Comparison of ENCODE assay signal across 8 cellular contexts in the genomic region with DNA sequence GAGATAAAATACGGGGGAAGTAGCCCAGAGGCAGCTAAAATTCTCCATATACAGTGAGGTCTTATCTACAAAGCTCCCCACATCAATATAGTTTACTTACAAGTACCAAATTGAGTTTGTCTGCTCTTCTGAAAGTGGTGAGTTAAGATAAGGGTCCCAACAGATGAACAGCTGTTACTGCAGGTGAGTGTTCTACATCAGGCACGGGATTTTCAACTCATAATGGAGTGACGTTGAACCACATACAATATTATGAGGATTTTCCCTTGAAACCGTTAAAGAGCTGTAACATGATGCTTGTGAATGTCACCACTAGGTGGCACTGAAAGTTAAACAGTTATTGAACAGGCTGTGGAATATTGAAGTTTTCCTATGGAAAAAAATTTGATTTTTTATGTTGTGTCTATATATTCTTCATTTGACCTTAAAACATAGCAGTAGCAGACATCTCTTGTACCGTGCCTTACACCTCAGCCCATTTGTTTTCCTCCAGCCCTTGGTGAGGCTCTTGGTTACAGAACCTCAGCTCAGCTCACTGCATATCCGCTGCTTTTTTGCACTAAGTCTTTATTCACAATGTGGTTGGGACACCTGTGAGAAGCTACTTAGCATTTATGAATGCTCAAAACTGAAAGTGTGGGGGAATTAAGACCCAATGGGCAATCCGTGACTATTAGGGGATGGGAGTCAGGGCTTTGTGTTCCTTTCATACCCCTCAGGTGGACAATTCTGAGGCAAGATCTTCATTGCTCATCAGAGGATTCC. TPM values are rescaled to one million over a fixed set of nuclear protein-coding genes. Genes with fewer than 3 reads are reported as not detected.
DNase-seq lines count a peak whose midpoint lies in the region; ATAC-seq, FAIRE-seq and TF ChIP-seq lines count a peak whose summit lies in the region.

No MANE protein-coding gene starts in this region.

- H3K9ac ChIP-seq in BLaER1 treated with 17β-estradiol and CSF1 and Interleukin-3, amounts not matched to agents 10 nM and 100 nM: no peak overlapping the region
- no peak overlapping the region for H3K9ac ChIP-seq in IMR-90 (ENCODE audit: low read depth, low read length)

- H3K23ac ChIP-seq in IMR-90 (ENCODE audit: low read depth, low read length): no peak overlapping the region

- DNase-seq in IMR-90 (peak; percentile 76), SHP77 treated with DMSO at 0.1 percent for 48 hours (lab: John Stamatoyannopoulos, UW) (peak; percentile 53)
- peak in 5 of 10 donors; percentile 5 to 50 (median 49) for DNase-seq in naive thymus-derived CD8-positive, alpha-beta T cell
- DNase-seq in stimulated activated CD8-positive, alpha-beta memory T cell treated with anti-CD3 and anti-CD28 coated beads, Interleukin-4, amount 100 ng/mL, for 48 hours: no peak

- TF ChIP-seq POLR2A in IMR-90 (IDR thresholded peaks at IDR 0.05; ENCODE audit: low read depth, low read length): no peak

- H2AK5ac ChIP-seq in IMR-90 (ENCODE audit: low read depth, low read length): no peak overlapping the region

- CTCF ChIA-PET in IMR-90 (lab: Yijun Ruan, JAX): interaction anchor here (0.5 to 3.7 kb wide), 10 partner anchors 9 to 1333 kb away, joined by 3 to 25 read pairs (median 4); a partner anchor contains a TSS

- H3K4ac ChIP-seq in IMR-90 (ENCODE audit: low read depth, low read length): no peak overlapping the region

- FAIRE-seq in endometrium (lab: Jason Lieb, UNC): peak; percentile 88

- H3K36me3 ChIP-seq in BLaER1 treated with 17β-estradiol and CSF1 and Interleukin-3, amounts not matched to agents 10 nM and 100 nM: no peaks in the 10 kb centered on the region
- no peaks in the 10 kb centered on the region for H3K36me3 ChIP-seq in IMR-90 (ENCODE audit: control insufficient read depth, insufficient read depth, low read length)

- BruUV-seq in IMR-90 (replicated peaks; lab: Mats Ljungman, UMichigan): no TSS peak

- H4K91ac ChIP-seq in IMR-90 (ENCODE audit: insufficient read depth, low read depth, low read length): no peak overlapping the region

- H3K79me1 ChIP-seq in IMR-90 (ENCODE audit: low read depth in 1 of 2, low read length in 2 of 2): no peaks in the 10 kb centered on the region

- TF ChIP-seq CTCF in GM12874 (IDR thresholded peaks at IDR 0.05; ENCODE audit: insufficient read depth, low read depth, low read length) (peak; percentile 53; the same call in 1 of the 2 replicates), IMR-90 (conservative IDR thresholded peaks at IDR 0.05; ENCODE audit: low read depth, low read length) (peak; percentile 66)

- no peak overlapping the region for H3K56ac ChIP-seq in IMR-90 (ENCODE audit: extremely low read depth, insufficient read depth, low read length)

- H3K27me3 ChIP-seq in BLaER1 treated with 17β-estradiol and CSF1 and Interleukin-3, amounts not matched to agents 10 nM and 100 nM: no peaks in the 10 kb centered on the region
- no peaks in the 10 kb centered on the region for H3K27me3 ChIP-seq in IMR-90 (ENCODE audit: control insufficient read depth, insufficient read depth, low read length)

- peaks cover 0 to 19% (median 11%) of the 10 kb centered on the region in 10 experiments; a peak in 16 of 20 replicates for H3K4me1 ChIP-seq in BLaER1 treated with 17β-estradiol and CSF1 and Interleukin-3, amounts not matched to agents 10 nM and 100 nM
- H3K4me1 ChIP-seq in IMR-90 (ENCODE audit: control insufficient read depth, insufficient read depth, low read length): no peaks in the 10 kb centered on the region

- intact Hi-C loops in IMR-90 (cut with micrococcal nuclease): loop anchor here (1.0 kb wide), 2 partner anchors 794 to 868 kb away; no protein-coding TSS in a partner anchor

- peaks cover 8 to 23% (median 18%) of the 10 kb centered on the region in 11 experiments; a peak in 16 of 22 replicates for H3K9me3 ChIP-seq in BLaER1 treated with 17β-estradiol and CSF1 and Interleukin-3, amounts not matched to agents 10 nM and 100 nM (replicated peaks in 1 of 11)
- H3K9me3 ChIP-seq in IMR-90 (ENCODE audit: control insufficient read depth, insufficient read depth, low read length): no peaks in the 10 kb centered on the region

- H3K27ac Mint-ChIP-seq in naive thymus-derived CD8-positive, alpha-beta T cell: no peak overlapping the region

- dilution Hi-C loops in IMR-90 (cut with HindIII; ENCODE audit: low sequenced_read_pairs, unreplicated experiment): no loop called here

- no peak overlapping the region for H2BK5ac ChIP-seq in IMR-90 (ENCODE audit: low read depth, low read length, poor library complexity, severe bottlenecking)

- H3K27ac ChIP-seq in BLaER1 treated with 17β-estradiol and CSF1 and Interleukin-3, amounts not matched to agents 10 nM and 100 nM: no peak overlapping the region
- H3K27ac ChIP-seq in IMR-90 (ENCODE audit: insufficient read depth, low read length): no peak overlapping the region

- in situ Hi-C loops in IMR-90 (cut with MboI; ENCODE audit: low sequenced_read_pairs): loop anchor here (10.0 kb wide), 1 partner anchor 791 kb away; no protein-coding TSS in a partner anchor

- H3K9me3 Mint-ChIP-seq in naive thymus-derived CD8-positive, alpha-beta T cell: no peaks in the 10 kb centered on the region

- H3K4me1 Mint-ChIP-seq in naive thymus-derived CD8-positive, alpha-beta T cell: peaks cover 4 to 14% (median 10%) of the 10 kb centered on the region in 4 donors

- H3K9me1 ChIP-seq in IMR-90 (ENCODE audit: insufficient read depth, low read length): no peaks in the 10 kb centered on the region

- H2AFZ ChIP-seq in IMR-90 (replicated peaks; ENCODE audit: low read length, poor library complexity): no peak overlapping the region

- H2BK15ac ChIP-seq in IMR-90 (ENCODE audit: low read depth, low read length): no peak overlapping the region

- no peak overlapping the region for H3K14ac ChIP-seq in IMR-90 (replicated peaks; ENCODE audit: low read depth, low read length)

- peak overlapping the region; percentile 13 to 54 (median 37); a peak in 18 of 22 replicates for H3K4me2 ChIP-seq in BLaER1 treated with 17β-estradiol and CSF1 and Interleukin-3, amounts not matched to agents 10 nM and 100 nM
- peak overlapping the region; percentile 33; the same call in 1 of the 2 replicates for H3K4me2 ChIP-seq in IMR-90 (ENCODE audit: low read depth, low read length)

- H3K36me3 Mint-ChIP-seq in naive thymus-derived CD8-positive, alpha-beta T cell: no peaks in the 10 kb centered on the region

- H3K18ac ChIP-seq in IMR-90 (ENCODE audit: low read depth, low read length): no peak overlapping the region

- ATAC-seq in IMR-90 (ENCODE audit: low read depth): peak; percentile 93
- peak; percentile 75 to 78 for ATAC-seq in naive thymus-derived CD8-positive, alpha-beta T cell
- no peak for ATAC-seq in HG02588 (IDR thresholded peaks at IDR 0.05; ENCODE audit: unreplicated experiment)

- peaks cover 10 to 30% (median 22%) of the 10 kb centered on the region in 5 donors for H3K27me3 Mint-ChIP-seq in naive thymus-derived CD8-positive, alpha-beta T cell

- TF ChIP-seq RAD21 in IMR-90 (IDR thresholded peaks at IDR 0.05; ENCODE audit: low read length): peak; percentile 56

- no peak overlapping the region for H4K8ac ChIP-seq in IMR-90 (ENCODE audit: low read depth in 2 of 2, low read length in 2 of 2)

- H4K5ac ChIP-seq in IMR-90 (ENCODE audit: low read depth, low read length): no peak overlapping the region

- WGBS in IMR-90 (ENCODE audit: extremely low coverage in 2 of 2, insufficient read length in 1 of 2), 2 experiments: no CpG with 5 or more reads among the region's 7 CpGs

- POLR2A ChIA-PET in IMR-90 (lab: Charles Lee; ENCODE audit: unreplicated experiment): no interaction called here
- POLR2A ChIA-PET in naive thymus-derived CD8-positive, alpha-beta T cell (lab: Charles Lee): no interaction called here

- no peak overlapping the region for H2BK20ac ChIP-seq in IMR-90 (ENCODE audit: low read depth, low read length)

- H3K4me3 ChIP-seq in BLaER1 treated with 17β-estradiol and CSF1 and Interleukin-3, amounts not matched to agents 10 nM and 100 nM: no peak overlapping the region
- H3K4me3 ChIP-seq in IMR-90 (ENCODE audit: insufficient read depth, low read depth, low read length): no peak overlapping the region

- H2AK9ac ChIP-seq in IMR-90 (replicated peaks; ENCODE audit: low read depth, low read length, poor library complexity): no peak overlapping the region

- peak overlapping the region in 3 of 10 donors; percentile 8 to 31 (median 11) for H3K4me3 Mint-ChIP-seq in naive thymus-derived CD8-positive, alpha-beta T cell

- no peak overlapping the region for H2BK120ac ChIP-seq in IMR-90 (ENCODE audit: low read depth, low read length)

- no peaks in the 10 kb centered on the region for H4K20me1 ChIP-seq in BLaER1 treated with 17β-estradiol and CSF1 and Interleukin-3, amounts not matched to agents 10 nM and 100 nM
- no peaks in the 10 kb centered on the region for H4K20me1 ChIP-seq in IMR-90 (ENCODE audit: insufficient read depth, low read length)

TF ChIP-seq in IMR-90, 13 proteins besides CTCF, POLR2A, EP300 and RAD21:
- TF ChIP-seq SMC3 (IDR thresholded peaks at IDR 0.05; ENCODE audit: low read depth, low read length): peak; percentile 57
- TF ChIP-seq MAZ (IDR thresholded peaks at IDR 0.05; ENCODE audit: borderline replicate concordance, low read depth, low read length): no peak
- TF ChIP-seq, protein P1, sequence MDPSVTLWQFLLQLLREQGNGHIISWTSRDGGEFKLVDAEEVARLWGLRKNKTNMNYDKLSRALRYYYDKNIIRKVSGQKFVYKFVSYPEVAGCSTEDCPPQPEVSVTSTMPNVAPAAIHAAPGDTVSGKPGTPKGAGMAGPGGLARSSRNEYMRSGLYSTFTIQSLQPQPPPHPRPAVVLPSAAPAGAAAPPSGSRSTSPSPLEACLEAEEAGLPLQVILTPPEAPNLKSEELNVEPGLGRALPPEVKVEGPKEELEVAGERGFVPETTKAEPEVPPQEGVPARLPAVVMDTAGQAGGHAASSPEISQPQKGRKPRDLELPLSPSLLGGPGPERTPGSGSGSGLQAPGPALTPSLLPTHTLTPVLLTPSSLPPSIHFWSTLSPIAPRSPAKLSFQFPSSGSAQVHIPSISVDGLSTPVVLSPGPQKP (IDR thresholded peaks at IDR 0.05; ENCODE audit: borderline replicate concordance, low read depth, low read length): no peak
- TF ChIP-seq MAFK (IDR thresholded peaks at IDR 0.05; ENCODE audit: low read depth, low read length): no peak

RNA-seq across cellular contexts. Expression of a gene that starts 23.2 kb away (rescaled TPM):
- not detected in 2 replicates for total RNA-seq in IMR-90 (2012; rRNA removed)
- polyA plus RNA-seq in IMR-90 (2012; rRNA removed): not detected in 2 replicates
- not detected in 2 replicates for polyA plus RNA-seq in IMR-90 (2012; cell fraction: cytosol; rRNA removed)
- polyA plus RNA-seq in IMR-90 (2012; cell fraction: nucleus; rRNA removed; ENCODE audit: low replicate concordance): not detected in 2 replicates
- under 1 TPM; 0.16 to 0.27 TPM for total RNA-seq in naive thymus-derived CD8-positive, alpha-beta T cell
- polyA plus RNA-seq in naive thymus-derived CD8-positive, alpha-beta T cell: under 1 TPM in 2 of 3 donors, not detected in 1; 0.10 to 0.15 TPM

RNA-seq across cellular contexts. Expression of a gene that starts 50.3 kb away (rescaled TPM):
- not detected in 2 replicates for total RNA-seq in IMR-90 (2012; rRNA removed)
- polyA plus RNA-seq in IMR-90 (2012; rRNA removed): not detected in 2 replicates
- polyA plus RNA-seq in IMR-90 (2012; cell fraction: cytosol; rRNA removed): not detected in 2 replicates
- polyA plus RNA-seq in IMR-90 (2012; cell fraction: nucleus; rRNA removed; ENCODE audit: low replicate concordance): not detected in 2 replicates
- total RNA-seq in naive thymus-derived CD8-positive, alpha-beta T cell: not detected
- not detected for polyA plus RNA-seq in naive thymus-derived CD8-positive, alpha-beta T cell
